In genomic region chr6:43275782-43276179, GRCh38 we compare ENCODE assay signal across 10 cellular contexts. TPM values are rescaled to one million over a fixed set of nuclear protein-coding genes. Genes with fewer than 3 reads are reported as not detected.
A peak's percentile ranks its signal among the peaks of the same experiment; 100 is the strongest.
DNase-seq lines count a peak whose midpoint lies in the region; ATAC-seq lines count a peak whose summit lies in the region.
"Had no signal": no experiment of that assay in that cellular context is flagged by ENCODE, and none has a peak within 500 bp of the region (broad histone marks: within the 10 kb centered on the region; RNA-seq: fewer than 3 reads in every experiment).

No MANE protein-coding gene starts in this region.

- H3K9ac ChIP-seq in iPS-15b (ENCODE audit: low read depth, low read length): no peak overlapping the region

- H3K27ac Mint-ChIP-seq in activated CD4-positive, alpha-beta memory T cell treated with anti-CD3 and anti-CD28 coated beads for 36 hours: no peak overlapping the region

- CTCF ChIA-PET in activated CD4-positive, alpha-beta memory T cell treated with anti-CD3 and anti-CD28 coated beads for 36 hours (lab: Charles Lee): interaction anchor here (0.9 to 1.2 kb wide), 2 partner anchors 15 to 122 kb away, joined by 3 to 4 read pairs; no protein-coding TSS in a partner anchor

- H3K36me3 ChIP-seq in iPS-15b (ENCODE audit: control insufficient read depth, insufficient read depth, low read length): no peaks in the 10 kb centered on the region
- H3K36me3 ChIP-seq: thyroid gland had no signal

- intact Hi-C loops in activated CD4-positive, alpha-beta memory T cell treated with anti-CD3 and anti-CD28 coated beads for 36 hours (cut with micrococcal nuclease): no loop called here

- H3K9me3 ChIP-seq in iPS-15b (ENCODE audit: control insufficient read depth, insufficient read depth, low read length): no peaks in the 10 kb centered on the region
- H3K9me3 ChIP-seq: thyroid gland had no signal

- no peak overlapping the region for H3K27ac ChIP-seq in skin epidermis
- H3K27ac ChIP-seq: 22Rv1, thyroid gland had no signal

- peaks cover 63% of the 10 kb centered on the region for H3K27me3 ChIP-seq in iPS-15b (ENCODE audit: control insufficient read depth, insufficient read depth, low read length)
- H3K27me3 ChIP-seq: thyroid gland had no signal

- peaks cover 11% of the 10 kb centered on the region for H3K4me1 Mint-ChIP-seq in activated CD4-positive, alpha-beta memory T cell treated with anti-CD3 and anti-CD28 coated beads for 36 hours (ENCODE audit: low read depth)

- H3K4me3 Mint-ChIP-seq in activated CD4-positive, alpha-beta memory T cell treated with anti-CD3 and anti-CD28 coated beads for 36 hours: peak overlapping the region; percentile 67

- peaks cover 12% of the 10 kb centered on the region for H3K4me1 ChIP-seq in iPS-15b (ENCODE audit: control insufficient read depth, insufficient read depth, low read length)

- peaks cover 20% of the 10 kb centered on the region for H3K27me3 Mint-ChIP-seq in activated CD4-positive, alpha-beta memory T cell treated with anti-CD3 and anti-CD28 coated beads for 36 hours

- POLR2A ChIA-PET in activated CD4-positive, alpha-beta memory T cell treated with anti-CD3 and anti-CD28 coated beads for 36 hours (lab: Charles Lee): no interaction called here

- no peaks in the 10 kb centered on the region for H3K9me3 Mint-ChIP-seq in activated CD4-positive, alpha-beta memory T cell treated with anti-CD3 and anti-CD28 coated beads for 36 hours

- H3K36me3 Mint-ChIP-seq in activated CD4-positive, alpha-beta memory T cell treated with anti-CD3 and anti-CD28 coated beads for 36 hours: no peaks in the 10 kb centered on the region

- ATAC-seq in GM21367 (IDR thresholded peaks at IDR 0.05; ENCODE audit: unreplicated experiment): no peak

- H3K4me3 ChIP-seq in iPS-15b (ENCODE audit: low read depth, low read length) (peak overlapping the region; percentile 23), skin epidermis (peak overlapping the region; percentile 15 to 44 (median 32))

- peak; percentile 69 for DNase-seq in NCI-H82 (lab: John Stamatoyannopoulos, UW)
- DNase-seq in NCI-H82 treated with DMSO at 0.1 percent for 48 hours (lab: John Stamatoyannopoulos, UW; ENCODE audit: unreplicated experiment): no peak
- no peak for DNase-seq in activated CD4-positive, alpha-beta memory T cell treated with anti-CD3 and anti-CD28 coated beads for 36 hours
- DNase-seq in GM19238 (ENCODE audit: insufficient read length, low spot score): no peak
- DNase-seq in NCI-H2227 treated with DMSO at 0.1 percent for 48 hours (lab: John Stamatoyannopoulos, UW): no peak

RNA-seq across cellular contexts. Expression of gene SLC22A7, which starts 22.3 kb away (rescaled TPM):
- not detected for total RNA-seq in activated CD4-positive, alpha-beta memory T cell treated with anti-CD3 and anti-CD28 coated beads for 36 hours
- total RNA-seq: thyroid gland had no signal

RNA-seq across cellular contexts. Expression of gene TTBK1, which starts 32.5 kb away (rescaled TPM):
- under 1 TPM; 0.31 to 0.34 TPM for total RNA-seq in activated CD4-positive, alpha-beta memory T cell treated with anti-CD3 and anti-CD28 coated beads for 36 hours

RNA-seq across cellular contexts. Expression of gene CRIP3, which starts 32.8 kb away (rescaled TPM):
- total RNA-seq in activated CD4-positive, alpha-beta memory T cell treated with anti-CD3 and anti-CD28 coated beads for 36 hours: 1 to 10 TPM; 2.0 to 2.9 TPM

RNA-seq across cellular contexts. Expression of gene DNPH1, which starts 46.5 kb away (rescaled TPM):
- total RNA-seq in activated CD4-positive, alpha-beta memory T cell treated with anti-CD3 and anti-CD28 coated beads for 36 hours: 10 to 100 TPM; 57.5 to 57.9 TPM
